Comparison of ENCODE assay signal across 10 cellular contexts in the genomic region with DNA sequence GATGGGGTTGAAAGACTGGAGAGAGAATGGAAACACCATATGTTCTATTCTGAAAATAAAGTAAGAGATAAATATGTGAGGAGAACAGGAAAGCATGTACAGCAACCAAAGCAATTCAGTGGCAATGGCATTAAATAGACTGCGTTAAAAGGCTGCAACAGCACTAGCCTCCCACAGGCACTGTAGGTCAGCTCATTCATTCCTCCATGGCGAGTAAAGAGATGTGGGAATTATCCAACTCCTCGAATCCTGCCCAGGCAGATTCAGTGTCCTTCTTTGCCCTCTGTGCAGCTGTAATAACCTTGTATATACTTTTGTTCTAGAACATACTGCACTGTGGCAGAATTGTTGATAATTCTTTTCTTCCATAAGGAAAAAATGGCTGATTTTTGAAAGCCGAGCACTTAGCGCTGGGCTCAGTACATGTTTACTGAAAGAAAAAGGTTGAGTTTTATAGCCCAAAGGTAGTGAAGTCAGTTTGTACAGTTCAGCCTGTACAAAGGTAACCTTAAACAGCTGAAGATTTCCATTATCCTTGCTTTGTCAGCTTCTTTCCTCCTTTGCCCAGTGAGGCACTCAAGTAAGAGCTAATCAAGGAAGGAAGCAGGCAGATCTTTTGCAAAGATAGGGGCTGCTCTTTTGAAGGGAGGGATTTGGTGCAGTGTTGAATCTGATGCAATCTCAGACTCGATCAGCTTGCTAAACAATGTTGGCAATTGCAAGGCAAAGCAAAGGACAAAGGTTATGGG. TPM values are rescaled to one million over a fixed set of nuclear protein-coding genes. Genes with fewer than 3 reads are reported as not detected.
DNase-seq lines count a peak whose midpoint lies in the region; FAIRE-seq and TF ChIP-seq lines count a peak whose summit lies in the region.
"Had no signal": no experiment of that assay in that cellular context is flagged by ENCODE, and none has a peak within 500 bp of the region (broad histone marks: within the 10 kb centered on the region; RNA-seq: fewer than 3 reads in every experiment).

No MANE protein-coding gene starts in this region.

- no peaks in the 10 kb centered on the region for H3K9me3 ChIP-seq in tibial artery

- peak; percentile 68 for DNase-seq in ELF-1 (ENCODE audit: low read depth, low spot score)
- peak; percentile 46 for DNase-seq in NCI-H226
- no peak for DNase-seq in epithelial cell of prostate (ENCODE audit: low read depth, low spot score)
- DNase-seq in nephron progenitor cell, result no peak
- no peak for DNase-seq in tibial artery
- DNase-seq in GM12892 (ENCODE audit: insufficient read length), result no peak
- DNase-seq in NCI-H510A (lab: John Stamatoyannopoulos, UW), result no peak
- DNase-seq in SHP77 (lab: John Stamatoyannopoulos, UW), result no peak

- no peak for TF ChIP-seq POLR2A in GM12892 (IDR thresholded peaks at IDR 0.05; ENCODE audit: low read depth, low read length)

- H3K4me3 ChIP-seq in tibial artery, result no peak overlapping the region
- H3K4me3 ChIP-seq: skin epidermis had no signal

- TF ChIP-seq CTCF in nephron progenitor cell (IDR thresholded peaks at IDR 0.05) (no peak), tibial artery (IDR thresholded peaks at IDR 0.05) (no peak)

- H3K27ac Mint-ChIP-seq in nephron progenitor cell, result peak overlapping the region; percentile 91

- H3K27ac ChIP-seq in epithelial cell of prostate (peak overlapping the region; percentile 47), tibial artery (no peak overlapping the region)

- intact Hi-C loops in tibial artery (cut with DNase I; ENCODE audit: low total_unique reads), result loop anchor here (10.0 kb wide), 1 partner anchor 125 kb away; no protein-coding TSS in a partner anchor

- H3K9me3 Mint-ChIP-seq in nephron progenitor cell, result no peaks in the 10 kb centered on the region

- H3K27me3 Mint-ChIP-seq in nephron progenitor cell (ENCODE audit: low read depth, poor library complexity), result no peaks in the 10 kb centered on the region

- no peak overlapping the region for H3K4me3 Mint-ChIP-seq in nephron progenitor cell

- H3K36me3 ChIP-seq in tibial artery, result no peaks in the 10 kb centered on the region

- H3K27me3 ChIP-seq in tibial artery, result no peaks in the 10 kb centered on the region

- H3K36me3 Mint-ChIP-seq in nephron progenitor cell (ENCODE audit: low read depth), result peaks cover 22% of the 10 kb centered on the region

- no peak for FAIRE-seq in GM12892 (lab: Jason Lieb, UNC)
- FAIRE-seq: frontal cortex had no signal

- H3K4me1 Mint-ChIP-seq in nephron progenitor cell, result peaks cover 39% of the 10 kb centered on the region

- H3K4me1 ChIP-seq in tibial artery, result peaks cover 0 to 67% (median 13%) of the 10 kb centered on the region in 4 donors

RNA-seq across cellular contexts. Expression of gene ANO6, which starts 44.0 kb away (rescaled TPM):
- 23.9 TPM for polyA plus RNA-seq in GM12892 (2012; ENCODE audit: missing spikeins)

Comparison
In these comparisons a context has a peak if more than half of its experiments do, and no peak if none do; other contexts are left out.
1. DNase-seq: peak in ELF-1 (single experiment) and NCI-H226 (single experiment); none in epithelial cell of prostate (single experiment), nephron progenitor cell (single experiment), tibial artery (0 of 2), GM12892 (single experiment), NCI-H510A (single experiment) and SHP77 (0 of 2).